ENCODE assay signal across 16 cellular contexts in the genomic region with DNA sequence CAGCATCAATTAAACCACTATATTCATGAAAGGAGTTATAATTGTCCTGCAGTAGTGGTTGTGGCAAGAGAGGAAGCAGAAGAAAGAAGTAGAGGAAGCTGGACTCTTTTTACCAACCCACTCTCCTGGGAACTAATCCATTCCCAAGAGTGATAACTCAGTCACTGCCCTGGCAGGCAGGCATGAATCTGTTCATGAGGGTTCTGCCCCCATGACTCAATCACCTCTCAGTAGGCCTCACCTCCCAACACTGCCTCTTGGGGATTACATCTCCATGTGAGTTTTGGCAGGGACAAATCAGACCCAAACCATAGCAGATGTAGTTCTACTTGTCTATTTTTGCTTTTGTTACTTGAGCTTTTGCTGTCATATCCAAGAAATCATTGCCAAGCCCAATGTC.
DNase-seq lines count a peak whose midpoint lies in the region; FAIRE-seq and TF ChIP-seq lines count a peak whose summit lies in the region.
"Had no signal": no experiment of that assay in that cellular context is flagged by ENCODE, and none has a peak within 500 bp of the region (broad histone marks: within the 10 kb centered on the region; RNA-seq: fewer than 3 reads in every experiment).

No MANE protein-coding gene starts in this region.

- no peaks in the 10 kb centered on the region for H3K9me3 Mint-ChIP-seq in MCF 10A (ENCODE audit: unreplicated experiment)

- H3K27ac ChIP-seq in breast epithelium = no peak overlapping the region
- H3K27ac ChIP-seq: C4-2B had no signal

- FAIRE-seq in HTR-8/SVneo (lab: Jason Lieb, UNC) = no peak

- H3K9me3 ChIP-seq in breast epithelium = no peaks in the 10 kb centered on the region

- H3K4me3 Mint-ChIP-seq in MCF 10A (ENCODE audit: unreplicated experiment) = no peak overlapping the region

- TF ChIP-seq POLR2A in breast epithelium (IDR thresholded peaks at IDR 0.05) = no peak

- intact Hi-C loops in MCF 10A (cut with micrococcal nuclease) (no loop called here), breast epithelium (cut with DNase I; ENCODE audit: low total_unique reads) (no loop called here)

- BruUV-seq in MCF 10A (replicated peaks; lab: Mats Ljungman, UMichigan) = no TSS peak

- no peak overlapping the region for H3K27ac Mint-ChIP-seq in MCF 10A (ENCODE audit: low read depth, unreplicated experiment)

- peaks cover 10% of the 10 kb centered on the region for H3K4me1 Mint-ChIP-seq in MCF 10A (ENCODE audit: insufficient read depth, unreplicated experiment)

- no peaks in the 10 kb centered on the region for H3K36me3 ChIP-seq in breast epithelium

- H3K4me1 ChIP-seq in breast epithelium = no peaks in the 10 kb centered on the region

- H3K27me3 ChIP-seq in breast epithelium = no peaks in the 10 kb centered on the region

- DNase-seq in MCF 10A (ENCODE audit: unreplicated experiment) = peak; percentile 11
- DNase-seq in breast epithelium (ENCODE audit: low spot score in 2 of 2) = no peak
- DNase-seq in NCI-H446 (lab: John Stamatoyannopoulos, UW) = peak; percentile 43 to 86
- DNase-seq in fibroblast of gingiva (ENCODE audit: low read depth) = peak; percentile 10
- no peak for DNase-seq in NCI-H526 treated with DMSO at 0.1 percent for 48 hours (lab: John Stamatoyannopoulos, UW)
- DNase-seq in HTR-8/SVneo (ENCODE audit: insufficient read length, low spot score) = no peak
- DNase-seq in dedifferentiated amniotic fluid mesenchymal stem cell (ENCODE audit: extremely low spot score) = no peak
- no peak for DNase-seq in epidermal melanocyte (ENCODE audit: insufficient read length, low spot score)
- DNase-seq: EL, NCI-H1048, NCI-H1436 treated with DMSO at 0.1 percent for 48 hours, NCI-H2081, NCI-H526, OCI-M1, SHP77 treated with DMSO at 0.1 percent for 48 hours had no signal

- H3K36me3 Mint-ChIP-seq in MCF 10A (ENCODE audit: insufficient read depth, unreplicated experiment) = no peaks in the 10 kb centered on the region

- no peak for TF ChIP-seq CTCF in MCF 10A (IDR thresholded peaks at IDR 0.05; ENCODE audit: unreplicated experiment)
- no peak for TF ChIP-seq CTCF in breast epithelium (IDR thresholded peaks at IDR 0.05)

- no peaks in the 10 kb centered on the region for H3K27me3 Mint-ChIP-seq in MCF 10A (ENCODE audit: insufficient read depth, unreplicated experiment)

- CTCF ChIA-PET in MCF 10A (lab: Yijun Ruan, JAX) = interaction anchor here (0.6 to 1.7 kb wide), 4 partner anchors 15 to 1088 kb away, joined by 3 to 4 read pairs (median 4); no protein-coding TSS in a partner anchor

- H3K4me3 ChIP-seq in breast epithelium = no peak overlapping the region

- POLR2A ChIA-PET in MCF 10A (lab: Yijun Ruan, JAX) = no interaction called here

Comparison
In these comparisons a context has a peak if more than half of its experiments do, and no peak if none do; other contexts are left out.
1. DNase-seq: peak in MCF 10A (single experiment), NCI-H446 (2 of 2) and fibroblast of gingiva (single experiment); none in breast epithelium (0 of 2), NCI-H526 treated with DMSO at 0.1 percent for 48 hours (single experiment), HTR-8/SVneo (single experiment), dedifferentiated amniotic fluid mesenchymal stem cell (single experiment) and epidermal melanocyte (single experiment).